Comparison of ENCODE assay signal across 8 cellular contexts in genomic region chr12:130838284-130838950, GRCh38. TPM values are rescaled to one million over a fixed set of nuclear protein-coding genes. Genes with fewer than 3 reads are reported as not detected.
DNase-seq lines count a peak whose midpoint lies in the region; ATAC-seq and TF ChIP-seq lines count a peak whose summit lies in the region.

No MANE protein-coding gene starts in this region.

- H3K27me3 ChIP-seq in dorsolateral prefrontal cortex = no peaks in the 10 kb centered on the region
- H3K27me3 ChIP-seq in tibial nerve = no peaks in the 10 kb centered on the region

- peak overlapping the region; percentile 60 to 91 (median 80) for H3K4me3 ChIP-seq in dorsolateral prefrontal cortex
- H3K4me3 ChIP-seq in tibial nerve = peak overlapping the region; percentile 80 to 100 (median 86)

- peaks cover 0 to 37% (median 7%) of the 10 kb centered on the region in 4 donors for H3K4me1 ChIP-seq in tibial nerve

- H3K36me3 Mint-ChIP-seq in CD14-positive monocyte = peaks cover 11 to 13% of the 10 kb centered on the region in 2 donors
- no peaks in the 10 kb centered on the region for H3K36me3 Mint-ChIP-seq in T-helper 17 cell (ENCODE audit: low read depth)

- peak overlapping the region in 1 of 7 donors; percentile 78 for H3K27ac Mint-ChIP-seq in CD14-positive monocyte
- H3K27ac Mint-ChIP-seq in T-helper 17 cell = peak overlapping the region; percentile 43

- TF ChIP-seq POLR2A in tibial nerve (IDR thresholded peaks at IDR 0.05) = no peak

- no peak for TF ChIP-seq EP300 in tibial nerve (IDR thresholded peaks at IDR 0.05)

- no peak for TF ChIP-seq CTCF in CD14-positive monocyte (IDR thresholded peaks at IDR 0.05)
- no peak for TF ChIP-seq CTCF in dorsolateral prefrontal cortex (IDR thresholded peaks at IDR 0.05 in 54 of 56, conservative IDR thresholded peaks at IDR 0.05 in 2 of 56; ENCODE audit: low read depth in 1 of 56, partially characterized antibody in 56 of 56)
- TF ChIP-seq CTCF in tibial nerve (IDR thresholded peaks at IDR 0.05) = no peak

- H3K36me3 ChIP-seq in tibial nerve = no peaks in the 10 kb centered on the region

- H3K9me3 Mint-ChIP-seq in CD14-positive monocyte = peaks cover 0 to 4% (median 0%) of the 10 kb centered on the region in 7 donors

- WGBS in tibial nerve, 2 donors = 5 to 8% methylated on average over 12 to 28 of the region's 38 CpGs

- H3K27ac ChIP-seq in dorsolateral prefrontal cortex (peak overlapping the region in 51 of 59 donors; percentile 3 to 86 (median 68)), tibial nerve (peak overlapping the region; percentile 60 to 96 (median 88))

- H3K9me3 ChIP-seq in T-helper 17 cell (ENCODE audit: control insufficient read depth, low read length, poor library complexity, severe bottlenecking) (no peaks in the 10 kb centered on the region), tibial nerve (no peaks in the 10 kb centered on the region)

- intact Hi-C loops in CD14-positive monocyte (cut with micrococcal nuclease) = loop anchor here in 1 of 2 donors (5.0 kb wide), 1 partner anchor 34 kb away; the partner anchor contains the start of gene RAN
- intact Hi-C loops in dorsolateral prefrontal cortex (cut with DNase I) = no loop called here

- H3K27me3 Mint-ChIP-seq in CD14-positive monocyte (ENCODE audit: low read depth in 3 of 3) (peaks cover 8 to 11% (median 11%) of the 10 kb centered on the region in 3 donors), T-helper 17 cell (no peaks in the 10 kb centered on the region)

- peaks cover 34% of the 10 kb centered on the region for H3K4me1 Mint-ChIP-seq in CD14-positive monocyte
- peaks cover 20% of the 10 kb centered on the region for H3K4me1 Mint-ChIP-seq in T-helper 17 cell

- DNase-seq in CD14-positive monocyte (ENCODE audit: low spot score) = no peak
- peak; percentile 19 for DNase-seq in HT-29 (ENCODE audit: low spot score)
- DNase-seq in T-helper 17 cell = peak in 1 of 3 donors; percentile 7
- DNase-seq in dorsolateral prefrontal cortex = peak in 5 of 10 donors; percentile 23 to 57 (median 35)
- DNase-seq in medulla oblongata (ENCODE audit: extremely low spot score) = peak; percentile 26
- DNase-seq in tibial nerve (ENCODE audit: low spot score in 2 of 2) = no peak

- peak overlapping the region; percentile 70 to 87 for H3K4me3 Mint-ChIP-seq in CD14-positive monocyte
- peak overlapping the region; percentile 94 for H3K4me3 Mint-ChIP-seq in T-helper 17 cell

- ATAC-seq in GM19452 (IDR thresholded peaks at IDR 0.05; ENCODE audit: unreplicated experiment) (peak; percentile 17), T-helper 17 cell (peak; percentile 8), GM18858 (IDR thresholded peaks at IDR 0.05; ENCODE audit: unreplicated experiment) (no peak)

RNA-seq across cellular contexts. Expression of gene STX2, which starts 0.6 kb away (rescaled TPM):
- 1 to 10 TPM; 4.8 to 7.6 TPM for polyA plus RNA-seq in CD14-positive monocyte
- 5.5 and 5.8 TPM in 2 replicates for total RNA-seq in HT-29 (2014; rRNA removed; shearing (Covaris generic))
- 10 to 100 TPM; 22.5 to 41.1 TPM for total RNA-seq in T-helper 17 cell
- 10 to 100 TPM in 119 of 120 experiments, 1 to 10 TPM in 1; 9.3 to 25.2 (median 17.9) TPM for total RNA-seq in dorsolateral prefrontal cortex
- total RNA-seq in tibial nerve = 10 to 100 TPM; 26.3 to 44.8 (median 33.6) TPM

RNA-seq across cellular contexts. Expression of gene RAN, which starts 33.4 kb away (rescaled TPM):
- polyA plus RNA-seq in CD14-positive monocyte = 100 to 1,000 TPM; 366 to 443 TPM
- total RNA-seq in HT-29 (2014; rRNA removed; shearing (Covaris generic)) = 1,255 and 1,381 TPM in 2 replicates
- 100 to 1,000 TPM; 294 to 321 TPM for total RNA-seq in T-helper 17 cell
- total RNA-seq in dorsolateral prefrontal cortex = 100 to 1,000 TPM; 207 to 502 (median 388) TPM
- total RNA-seq in tibial nerve = 100 to 1,000 TPM; 105 to 155 (median 124) TPM

Comparison
In these comparisons a context has a peak if more than half of its experiments do, and no peak if none do; other contexts are left out.
1. DNase-seq: peak in HT-29 (single experiment) and medulla oblongata (single experiment); none in CD14-positive monocyte (single experiment) and tibial nerve (0 of 2).